8 cellular contexts compared by ENCODE assay signal in genomic region chr1:84156210-84156621, GRCh38. TPM values are rescaled to one million over a fixed set of nuclear protein-coding genes. Genes with fewer than 3 reads are reported as not detected.
DNase-seq lines count a peak whose midpoint lies in the region; TF ChIP-seq lines count a peak whose summit lies in the region.
"Had no signal": no experiment of that assay in that cellular context is flagged by ENCODE, and none has a peak within 500 bp of the region (broad histone marks: within the 10 kb centered on the region; RNA-seq: fewer than 3 reads in every experiment).

No MANE protein-coding gene starts in this region.

- H3K36me3 ChIP-seq in osteoblast (ENCODE audit: insufficient read depth, low read length), result no peaks in the 10 kb centered on the region
- H3K36me3 ChIP-seq in Peyer's patch, result no peaks in the 10 kb centered on the region

- H3K4me3 ChIP-seq in astrocyte of the spinal cord (ENCODE audit: low read depth, low read length), result no peak overlapping the region
- H3K4me3 ChIP-seq in osteoblast (ENCODE audit: insufficient read depth, low read length), result no peak overlapping the region
- H3K4me3 ChIP-seq in Peyer's patch, result no peak overlapping the region

- H2AFZ ChIP-seq in osteoblast (ENCODE audit: low read length), result no peak overlapping the region

- H3K4me1 ChIP-seq in osteoblast (ENCODE audit: insufficient read depth, low read length) (peaks cover 9% of the 10 kb centered on the region), Peyer's patch (no peaks in the 10 kb centered on the region)

- no peaks in the 10 kb centered on the region for H4K20me1 ChIP-seq in osteoblast (ENCODE audit: insufficient read depth, low read length)

- H3K79me2 ChIP-seq in osteoblast (ENCODE audit: insufficient read depth, low read length), result no peaks in the 10 kb centered on the region

- DNase-seq in GM04503 (ENCODE audit: low read depth), result peak; percentile 59
- DNase-seq in M059J (ENCODE audit: low read depth), result peak; percentile 97
- peak; percentile 92 for DNase-seq in astrocyte of the spinal cord (ENCODE audit: low read depth, low spot score)
- DNase-seq in osteoblast (ENCODE audit: insufficient read length, low spot score, missing footprints), result no peak
- no peak for DNase-seq in Peyer's patch
- DNase-seq in progenitor cell of endocrine pancreas (ENCODE audit: low spot score, unreplicated experiment), result no peak
- no peak for DNase-seq in NCI-H1930 (lab: John Stamatoyannopoulos, UW)
- DNase-seq: stimulated activated CD4-positive, alpha-beta T cell treated with anti-CD3 and anti-CD28 coated beads, Interleukin-4, amount 100 ng/mL, for 4 hours had no signal

- H3K36me3 Mint-ChIP-seq in progenitor cell of endocrine pancreas (ENCODE audit: insufficient read depth), result peaks cover 36% of the 10 kb centered on the region

- in situ Hi-C loops in astrocyte of the spinal cord (cut with HindIII; ENCODE audit: low sequenced_read_pairs), result no loop called here

- peaks cover 7% of the 10 kb centered on the region for H3K4me1 Mint-ChIP-seq in progenitor cell of endocrine pancreas (ENCODE audit: low read depth)

- no peaks in the 10 kb centered on the region for H3K27me3 Mint-ChIP-seq in progenitor cell of endocrine pancreas

- H3K4me2 ChIP-seq in osteoblast (ENCODE audit: insufficient read depth, low read length), result peak overlapping the region; percentile 33

- TF ChIP-seq CTCF in astrocyte of the spinal cord (IDR thresholded peaks at IDR 0.05; ENCODE audit: low read depth, low read length) (no peak), osteoblast (IDR thresholded peaks at IDR 0.05; ENCODE audit: extremely low read depth, low read depth, low read length) (no peak), Peyer's patch (IDR thresholded peaks at IDR 0.05) (no peak), progenitor cell of endocrine pancreas (IDR thresholded peaks at IDR 0.05; ENCODE audit: unreplicated experiment) (no peak)

- H3K27ac ChIP-seq in osteoblast (ENCODE audit: low read depth, low read length), result peak overlapping the region; percentile 28
- no peak overlapping the region for H3K27ac ChIP-seq in Peyer's patch

- no peak for TF ChIP-seq POLR2A in Peyer's patch (IDR thresholded peaks at IDR 0.05)

- no peaks in the 10 kb centered on the region for H3K27me3 ChIP-seq in osteoblast (ENCODE audit: insufficient read depth, low read length)
- H3K27me3 ChIP-seq in Peyer's patch, result no peaks in the 10 kb centered on the region

- peaks cover 16% of the 10 kb centered on the region for H3K9me3 Mint-ChIP-seq in progenitor cell of endocrine pancreas (ENCODE audit: low read depth)

- no peak overlapping the region for H3K27ac Mint-ChIP-seq in progenitor cell of endocrine pancreas

- H3K4me3 Mint-ChIP-seq in progenitor cell of endocrine pancreas (ENCODE audit: low read depth), result no peak overlapping the region

- no peaks in the 10 kb centered on the region for H3K9me3 ChIP-seq in osteoblast (ENCODE audit: low read depth, low read length)
- H3K9me3 ChIP-seq in Peyer's patch, result no peaks in the 10 kb centered on the region

RNA-seq across cellular contexts. Expression of gene PRKACB, which starts 12.1 kb away (rescaled TPM):
- total RNA-seq in M059J (2014; rRNA removed; shearing (Covaris generic)), result 22.8 and 34.8 TPM in 2 replicates
- 22.1 and 25.6 TPM in 2 replicates for total RNA-seq in osteoblast
- 10 to 100 TPM in 1 of 4 donors, 1 to 10 TPM in 3; 8.1 to 34.7 (median 8.8) TPM for total RNA-seq in Peyer's patch
- total RNA-seq in progenitor cell of endocrine pancreas, result 96.0 and 101 TPM in 2 replicates

Comparison
In these comparisons a context has a peak if more than half of its experiments do, and no peak if none do; other contexts are left out.
1. DNase-seq: peak in GM04503 (single experiment), M059J (single experiment) and astrocyte of the spinal cord (single experiment); none in osteoblast (single experiment), Peyer's patch (0 of 3), progenitor cell of endocrine pancreas (single experiment) and NCI-H1930 (0 of 2).